ENCODE assay signal across 4 cellular contexts in the genomic region with DNA sequence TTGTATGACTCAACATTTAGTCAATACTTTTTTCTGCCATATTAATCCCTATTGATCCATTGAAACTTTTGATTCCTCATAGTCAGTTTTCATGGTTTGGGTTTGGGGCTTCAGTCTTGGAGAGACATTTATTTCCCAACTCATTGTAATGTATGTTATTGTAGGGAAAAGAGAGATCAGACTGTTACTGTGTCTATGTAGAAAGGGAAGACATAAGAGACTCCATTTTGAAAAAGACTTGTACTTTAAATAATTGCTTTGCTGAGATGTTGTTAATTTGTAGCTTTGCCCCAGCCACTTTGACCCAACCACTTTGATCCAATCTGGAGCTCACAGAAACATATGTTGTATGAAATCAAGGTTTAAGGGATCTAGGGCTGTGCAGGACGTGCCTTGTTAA. TPM values are rescaled to one million over a fixed set of nuclear protein-coding genes. Genes with fewer than 3 reads are reported as not detected.
"Had no signal": no experiment of that assay in that cellular context is flagged by ENCODE, and none has a peak within 500 bp of the region (broad histone marks: within the 10 kb centered on the region; RNA-seq: fewer than 3 reads in every experiment).

No MANE protein-coding gene starts in this region.

RNA-seq across cellular contexts. Expression of gene HORMAD1, which starts 11.7 kb away (rescaled TPM):
- total RNA-seq: H4, H7, HT-29, IMR-90 had no signal
- polyA plus RNA-seq: IMR-90 had no signal

RNA-seq across cellular contexts. Expression of gene CTSS, which starts 56.5 kb away (rescaled TPM):
- total RNA-seq: H7 had no signal
